1 cellular context compared by ENCODE assay signal in the genomic region with DNA sequence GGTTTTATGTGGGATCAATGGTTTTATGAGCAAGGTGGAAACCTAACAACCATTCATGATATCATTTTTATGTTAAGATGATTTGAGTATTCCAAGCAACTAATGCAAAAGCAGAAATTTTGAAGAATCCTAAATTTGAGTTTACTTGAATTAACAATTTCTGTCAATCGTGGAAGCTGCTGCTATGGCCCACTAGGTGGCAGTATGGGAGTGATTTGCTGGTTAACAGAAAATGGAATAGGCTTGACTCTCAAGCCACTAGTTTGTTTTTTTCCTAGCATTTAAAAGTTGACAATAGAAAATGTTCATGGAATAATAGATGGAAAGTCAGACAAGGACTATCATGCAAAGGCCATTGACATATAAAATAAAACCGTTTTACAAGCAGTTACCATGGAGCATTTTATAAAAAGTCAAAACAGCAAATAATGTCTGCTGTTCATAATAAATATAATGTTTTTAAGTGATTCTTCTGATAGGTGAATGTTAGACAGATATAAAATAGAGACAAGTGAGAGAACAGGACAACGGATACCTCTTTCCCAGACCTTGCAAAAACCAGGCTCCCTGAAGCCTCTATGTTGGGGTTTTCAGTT.
TF ChIP-seq lines count a peak whose summit lies in the region.

No MANE protein-coding gene starts in this region.

TF ChIP-seq in GM23338, 12 proteins besides CTCF, POLR2A, EP300 and RAD21 (continued from another document):
- TF ChIP-seq STAT1 (IDR thresholded peaks at IDR 0.05; ENCODE audit: unreplicated experiment) (no peak), EZH2 (IDR thresholded peaks at IDR 0.05; ENCODE audit: low read depth, unreplicated experiment) (no peak)
